8 cellular contexts compared by ENCODE assay signal in genomic region chr1:156456625-156457465, GRCh38. TPM values are rescaled to one million over a fixed set of nuclear protein-coding genes. Genes with fewer than 3 reads are reported as not detected.
DNase-seq lines count a peak whose midpoint lies in the region; ATAC-seq and TF ChIP-seq lines count a peak whose summit lies in the region.

No MANE protein-coding gene starts in this region.

- H3K4me1 Mint-ChIP-seq in activated T-cell treated with anti-CD3 and anti-CD28 coated beads, Interleukin-2, amount 50 U/mL, for 72 hours (ENCODE audit: low read depth): peaks cover 29% of the 10 kb centered on the region

- H3K27me3 Mint-ChIP-seq in activated T-cell treated with anti-CD3 and anti-CD28 coated beads, Interleukin-2, amount 50 U/mL, for 72 hours (ENCODE audit: low read depth): peaks cover 10% of the 10 kb centered on the region

- H3K9me3 ChIP-seq in KOPT-K1 (ENCODE audit: insufficient read depth, low read length, poor library complexity, severe bottlenecking) (no peaks in the 10 kb centered on the region), Panc1 (ENCODE audit: control insufficient read depth, insufficient read depth, low read depth, low read length) (no peaks in the 10 kb centered on the region), esophagus muscularis mucosa (no peaks in the 10 kb centered on the region), muscle layer of colon (ENCODE audit: low read length) (no peaks in the 10 kb centered on the region)

- TSS peak; percentile 95 for BruUV-seq in Panc1 (replicated peaks; lab: Mats Ljungman, UMichigan)

- no peaks in the 10 kb centered on the region for H3K36me3 ChIP-seq in KOPT-K1 (ENCODE audit: insufficient read depth, low read length)
- H3K36me3 ChIP-seq in Panc1 (ENCODE audit: control insufficient read depth, insufficient read depth, low read length): no peaks in the 10 kb centered on the region
- no peaks in the 10 kb centered on the region for H3K36me3 ChIP-seq in esophagus muscularis mucosa
- H3K36me3 ChIP-seq in muscle layer of colon (ENCODE audit: insufficient read depth, low read length): no peaks in the 10 kb centered on the region

- in situ Hi-C loops in Panc1 (cut with HindIII; ENCODE audit: low pct_unique_long_range_greater_than_20kb, low sequenced_read_pairs): no loop called here

- no peaks in the 10 kb centered on the region for H3K9me3 Mint-ChIP-seq in activated T-cell treated with anti-CD3 and anti-CD28 coated beads, Interleukin-2, amount 50 U/mL, for 72 hours

- no peak; the same call in none of the 2 replicates for TF ChIP-seq CTCF in Panc1 (IDR thresholded peaks at IDR 0.05)
- no peak for TF ChIP-seq CTCF in esophagus muscularis mucosa (IDR thresholded peaks at IDR 0.05)

- POLR2A ChIA-PET in Panc1 (lab: Charles Lee): interaction anchor here (0.5 to 0.6 kb wide), 2 partner anchors 52 to 120 kb away, joined by 3 read pairs; no protein-coding TSS in a partner anchor

- H3K4me3 Mint-ChIP-seq in activated T-cell treated with anti-CD3 and anti-CD28 coated beads, Interleukin-2, amount 50 U/mL, for 72 hours: peak overlapping the region; percentile 94 to 95

- WGBS in esophagus muscularis mucosa: under 1% methylated on average over 44 of the region's 59 CpGs

- H3K4me3 ChIP-seq in Panc1 (ENCODE audit: low read depth in 2 of 2, low read length in 2 of 2) (peak overlapping the region; percentile 70 to 83), esophagus muscularis mucosa (peak overlapping the region; percentile 65 to 75 (median 68)), muscle layer of colon (ENCODE audit: low read depth in 1 of 2, low read length in 2 of 2) (peak overlapping the region; percentile 53 to 73)

- H3K9ac ChIP-seq in muscle layer of colon (ENCODE audit: low read length): peak overlapping the region; percentile 85

- no peaks in the 10 kb centered on the region for H3K36me3 Mint-ChIP-seq in activated T-cell treated with anti-CD3 and anti-CD28 coated beads, Interleukin-2, amount 50 U/mL, for 72 hours (ENCODE audit: insufficient read depth in 2 of 2)

- intact Hi-C loops in Panc1 (cut with micrococcal nuclease; ENCODE audit: unreplicated experiment): loop anchor here (5.0 to 10.0 kb wide), 2 partner anchors 148 to 230 kb away; partner anchors contain the start of gene GPATCH4
- intact Hi-C loops in esophagus muscularis mucosa (cut with DNase I): loop anchor here (2.0 to 5.0 kb wide), 2 partner anchors 46 to 135 kb away; partner anchors contain the start of gene NAXE

- CTCF ChIA-PET in Panc1 (lab: Charles Lee): interaction anchor here (0.5 to 2.1 kb wide), 9 partner anchors 11 to 171 kb away, joined by 3 to 25 read pairs (median 6); partner anchors contain the start of gene MEF2D

- ATAC-seq in GM21786 (IDR thresholded peaks at IDR 0.05; ENCODE audit: unreplicated experiment): peak; percentile 70
- ATAC-seq in Panc1: peak; percentile 93
- peak; percentile 88 to 89 for ATAC-seq in activated T-cell treated with anti-CD3 and anti-CD28 coated beads, Interleukin-2, amount 50 U/mL, for 72 hours (replicated peaks in 1 of 2)

- H3K27ac Mint-ChIP-seq in activated T-cell treated with anti-CD3 and anti-CD28 coated beads, Interleukin-2, amount 50 U/mL, for 72 hours: peak overlapping the region; percentile 95

- H3K27ac ChIP-seq in KOPT-K1 (ENCODE audit: low read depth, low read length, poor library complexity, severe bottlenecking): peak overlapping the region; percentile 92
- H3K27ac ChIP-seq in Panc1 (ENCODE audit: low read length): peak overlapping the region; percentile 98
- peak overlapping the region; percentile 96 to 100 (median 99) for H3K27ac ChIP-seq in esophagus muscularis mucosa (replicated peaks in 1 of 4)
- peak overlapping the region; percentile 87 for H3K27ac ChIP-seq in muscle layer of colon (ENCODE audit: low read depth, low read length)

- H3K4me1 ChIP-seq in Panc1 (ENCODE audit: control insufficient read depth, insufficient read depth, low read length) (peaks cover 7% of the 10 kb centered on the region; the same call in 1 of the 2 replicates), esophagus muscularis mucosa (peaks cover 9 to 28% (median 22%) of the 10 kb centered on the region in 4 donors), muscle layer of colon (ENCODE audit: insufficient read depth, low read length) (peaks cover 4% of the 10 kb centered on the region)

- peak; percentile 77 for TF ChIP-seq EP300 in esophagus muscularis mucosa (IDR thresholded peaks at IDR 0.05)

- H3K27me3 ChIP-seq in Panc1 (ENCODE audit: control insufficient read depth, insufficient read depth, low read length) (no peaks in the 10 kb centered on the region), esophagus muscularis mucosa (no peaks in the 10 kb centered on the region), muscle layer of colon (ENCODE audit: control insufficient read depth in 1 of 2, insufficient read depth in 2 of 2, low read length in 2 of 2) (no peaks in the 10 kb centered on the region)

- DNase-seq in DMS79 treated with DMSO at 0.1 percent for 48 hours (lab: John Stamatoyannopoulos, UW) (peak; percentile 99), Panc1 (ENCODE audit: low read depth, low spot score) (peak; percentile 95), esophagus muscularis mucosa (ENCODE audit: extremely low spot score) (peak; percentile 100)
- DNase-seq in activated T-cell treated with anti-CD3 and anti-CD28 coated beads, Interleukin-2, amount 50 U/mL, for 72 hours: peak; percentile 97 to 98
- DNase-seq in stimulated activated CD8-positive, alpha-beta memory T cell treated with anti-CD3 and anti-CD28 coated beads, Interleukin-7, amount 100 ng/mL, for 1 hour (ENCODE audit: low read depth in 2 of 2): peak; percentile 90 to 91

- peak; percentile 75 for TF ChIP-seq POLR2A in esophagus muscularis mucosa (IDR thresholded peaks at IDR 0.05; ENCODE audit: low read depth)

RNA-seq across cellular contexts. Expression of gene MEF2D, which starts 43.7 kb away (rescaled TPM):
- total RNA-seq in Panc1 (2021; ENCODE audit: unreplicated experiment) (30.9 TPM), esophagus muscularis mucosa (100 to 1,000 TPM in 3 of 4 donors, 10 to 100 TPM in 1; 78.0 to 138 (median 115) TPM)
- 35.0 TPM for polyA plus RNA-seq in Panc1 (2012; ENCODE audit: insufficient read length)
- total RNA-seq in activated T-cell treated with anti-CD3 and anti-CD28 coated beads, Interleukin-2, amount 50 U/mL, for 72 hours: 10 to 100 TPM; 73.3 to 86.8 TPM

Comparison
In these comparisons a context has a peak if more than half of its experiments do, and no peak if none do; other contexts are left out.
1. Peak in every context shown above with its lines: DNase-seq, ATAC-seq, H3K4me3 ChIP-seq and H3K27ac ChIP-seq.